In genomic region chr10:69810097-69810496, GRCh38 we compare ENCODE assay signal across 19 cellular contexts. TPM values are rescaled to one million over a fixed set of nuclear protein-coding genes. Genes with fewer than 3 reads are reported as not detected.
"Had no signal": no experiment of that assay in that cellular context is flagged by ENCODE, and none has a peak within 500 bp of the region (broad histone marks: within the 10 kb centered on the region; RNA-seq: fewer than 3 reads in every experiment).

No MANE protein-coding gene starts in this region.

- H3K9me3 ChIP-seq: gastrocnemius medialis, left ventricle myocardium inferior, tibial nerve had no signal

- H3K36me3 Mint-ChIP-seq: activated naive CD8-positive, alpha-beta T cell treated with anti-CD3 and anti-CD28 coated beads for 36 hours; memory B cell; T-cell had no signal

- H3K27me3 ChIP-seq: gastrocnemius medialis, hepatocyte, tibial nerve had no signal

- H3K27ac Mint-ChIP-seq: activated naive CD8-positive, alpha-beta T cell treated with anti-CD3 and anti-CD28 coated beads for 36 hours; dendritic cell treated with granulocyte-macrophage colony-stimulating factor and Interleukin-4, amounts not matched to agents 40 ng/mL and 50 ng/mL, for 4 days; effector memory CD8-positive, alpha-beta T cell; memory B cell; T-cell had no signal

- H3K4me3 ChIP-seq: gastrocnemius medialis, hepatocyte, left ventricle myocardium inferior, tibial nerve had no signal

- H3K9me3 Mint-ChIP-seq: activated naive CD8-positive, alpha-beta T cell treated with anti-CD3 and anti-CD28 coated beads for 36 hours; dendritic cell treated with granulocyte-macrophage colony-stimulating factor and Interleukin-4, amounts not matched to agents 40 ng/mL and 50 ng/mL, for 4 days; effector memory CD8-positive, alpha-beta T cell; memory B cell; T-cell had no signal

- H2AFZ ChIP-seq: hepatocyte had no signal

- H3K36me3 ChIP-seq: gastrocnemius medialis, left ventricle myocardium inferior, tibial nerve had no signal

- H3K4me3 Mint-ChIP-seq: activated naive CD8-positive, alpha-beta T cell treated with anti-CD3 and anti-CD28 coated beads for 36 hours; dendritic cell treated with granulocyte-macrophage colony-stimulating factor and Interleukin-4, amounts not matched to agents 40 ng/mL and 50 ng/mL, for 4 days; effector memory CD8-positive, alpha-beta T cell; memory B cell; T-cell had no signal

- H3K27ac ChIP-seq: epithelial cell of prostate, gastrocnemius medialis, hepatocyte, left ventricle myocardium inferior, tibial nerve had no signal

- H3K4me2 ChIP-seq: hepatocyte had no signal

- ATAC-seq: activated CD4-positive, CD25-positive, alpha-beta regulatory T cell treated with anti-CD3 and anti-CD28 coated beads, Interleukin-2, amount 50 U/mL, for 24 hours; effector memory CD8-positive, alpha-beta T cell; gastrocnemius medialis; T-cell had no signal

- H3K4me1 ChIP-seq: left ventricle myocardium inferior had no signal

- DNase-seq: activated CD4-positive, alpha-beta T cell treated with anti-CD3 and anti-CD28 coated beads, Interleukin-2, amount 50 U/mL, for 1 hour; activated CD8-positive, alpha-beta memory T cell treated with anti-CD3 and anti-CD28 coated beads for 24 hours; activated naive CD8-positive, alpha-beta T cell treated with anti-CD3 and anti-CD28 coated beads for 36 hours; amygdala; effector memory CD8-positive, alpha-beta T cell; gastrocnemius medialis; kidney; left ventricle myocardium inferior; stimulated activated CD4-positive, alpha-beta T cell treated with anti-CD3 and anti-CD28 coated beads, Interleukin-15, amount 100 ng/mL, for 24 hours; stimulated activated CD4-positive, alpha-beta T cell treated with anti-CD3 and anti-CD28 coated beads, Interleukin-4, amount 100 ng/mL, for 1 hour; stimulated activated naive CD4-positive, alpha-beta T cell; T-cell; T-helper 9 cell had no signal

- H3K4me1 Mint-ChIP-seq: activated naive CD8-positive, alpha-beta T cell treated with anti-CD3 and anti-CD28 coated beads for 36 hours; memory B cell; T-cell had no signal

- H3K79me2 ChIP-seq: hepatocyte had no signal

RNA-seq across cellular contexts. Expression of gene COL13A1, which starts 8.4 kb away (rescaled TPM):
- total RNA-seq: activated naive CD8-positive, alpha-beta T cell treated with anti-CD3 and anti-CD28 coated beads for 36 hours had no signal
